ENCODE assay signal across 18 cellular contexts in genomic region chr1:3553166-3553939, GRCh38. TPM values are rescaled to one million over a fixed set of nuclear protein-coding genes. Genes with fewer than 3 reads are reported as not detected.
DNase-seq lines count a peak whose midpoint lies in the region; ATAC-seq, FAIRE-seq and TF ChIP-seq lines count a peak whose summit lies in the region.
"Had no signal": no experiment of that assay in that cellular context is flagged by ENCODE, and none has a peak within 500 bp of the region (broad histone marks: within the 10 kb centered on the region; RNA-seq: fewer than 3 reads in every experiment).

No MANE protein-coding gene starts in this region.

- intact Hi-C loops in adrenal gland (cut with DNase I) = no loop called here

- 60 to 71% (median 67%) methylated on average over 4 to 27 of the region's 27 CpGs; no CpG with 5 or more reads in 1 of the 4 donors for WGBS in adrenal gland, 4 donors

- H3K4me3 ChIP-seq in adrenal gland = no peak overlapping the region

- H3K4me1 ChIP-seq in adrenal gland (replicated peaks in 1 of 2) = no peaks in the 10 kb centered on the region

- no peak for TF ChIP-seq POLR2A in adrenal gland (IDR thresholded peaks at IDR 0.05)

- peak; percentile 76 for FAIRE-seq in HTR-8/SVneo (lab: Jason Lieb, UNC)
- FAIRE-seq: D721Med, RCC 7860, small intestine had no signal

- H3K36me3 ChIP-seq in adrenal gland (replicated peaks in 1 of 2) = no peaks in the 10 kb centered on the region

- DNase-seq in AG20443 (ENCODE audit: low spot score) (peak; percentile 70), HTR-8/SVneo (ENCODE audit: insufficient read length, low spot score) (peak; percentile 86), adrenal gland (peak in 5 of 7 donors; percentile 21 to 63 (median 38)), left kidney (ENCODE audit: low read depth, low spot score) (peak; percentile 94), DMS53 (lab: John Stamatoyannopoulos, UW) (no peak)
- DNase-seq in stimulated activated naive CD4-positive, alpha-beta T cell (lab: John Stamatoyannopoulos, UW) = no peak
- no peak for DNase-seq in stimulated activated CD4-positive, alpha-beta T cell treated with anti-CD3 and anti-CD28 coated beads, Interleukin-2, amount 100 ng/mL, for 48 hours
- DNase-seq: activated gamma-delta T cell treated with Interleukin-2 at 50 U/mL for 16 hours; dermis blood vessel endothelial cell; NCI-H2029 treated with DMSO at 0.1 percent for 48 hours; NCI-H526 treated with DMSO at 0.1 percent for 48 hours; small intestine; stimulated activated naive B cell treated with anti-CD40 and anti-IgM and Interleukin-4, amounts not matched to agents 10 μg/mL and 1 μg/mL and 100 μg/mL, for 72 hours; T-helper 1 cell had no signal

- no peaks in the 10 kb centered on the region for H3K9me3 ChIP-seq in adrenal gland (replicated peaks in 1 of 3)

- no peaks in the 10 kb centered on the region for H3K27me3 ChIP-seq in adrenal gland

- ATAC-seq in HG03457 (IDR thresholded peaks at IDR 0.05; ENCODE audit: unreplicated experiment) = no peak
- ATAC-seq: activated CD4-positive, CD25-positive, alpha-beta regulatory T cell treated with anti-CD3 and anti-CD28 coated beads, Interleukin-2, amount 50 U/mL, for 24 hours; stimulated activated naive B cell treated with anti-CD40 and anti-IgM and Interleukin-4, amounts not matched to agents 10 μg/mL and 1 μg/mL and 100 μg/mL, for 72 hours had no signal

- no peak overlapping the region for H3K27ac ChIP-seq in adrenal gland

- no peak for TF ChIP-seq CTCF in adrenal gland (IDR thresholded peaks at IDR 0.05)

RNA-seq across cellular contexts. Expression of gene MEGF6, which starts 58.0 kb away (rescaled TPM):
- 10 to 100 TPM in 3 of 8 donors, 1 to 10 TPM in 5; 2.6 to 12.5 (median 8.2) TPM for total RNA-seq in adrenal gland
- 10 to 100 TPM in 2 of 3 donors, under 1 TPM in 1; 0.15 to 29.2 (median 16.2) TPM for polyA plus RNA-seq in adrenal gland

Comparison
In these comparisons a context has a peak if more than half of its experiments do, and no peak if none do; other contexts are left out.
1. DNase-seq: peak in AG20443 (single experiment), HTR-8/SVneo (single experiment), adrenal gland (5 of 7) and left kidney (single experiment); none in stimulated activated naive CD4-positive, alpha-beta T cell (0 of 6), DMS53 (single experiment) and stimulated activated CD4-positive, alpha-beta T cell treated with anti-CD3 and anti-CD28 coated beads, Interleukin-2, amount 100 ng/mL, for 48 hours (0 of 2).